In the genomic region with DNA sequence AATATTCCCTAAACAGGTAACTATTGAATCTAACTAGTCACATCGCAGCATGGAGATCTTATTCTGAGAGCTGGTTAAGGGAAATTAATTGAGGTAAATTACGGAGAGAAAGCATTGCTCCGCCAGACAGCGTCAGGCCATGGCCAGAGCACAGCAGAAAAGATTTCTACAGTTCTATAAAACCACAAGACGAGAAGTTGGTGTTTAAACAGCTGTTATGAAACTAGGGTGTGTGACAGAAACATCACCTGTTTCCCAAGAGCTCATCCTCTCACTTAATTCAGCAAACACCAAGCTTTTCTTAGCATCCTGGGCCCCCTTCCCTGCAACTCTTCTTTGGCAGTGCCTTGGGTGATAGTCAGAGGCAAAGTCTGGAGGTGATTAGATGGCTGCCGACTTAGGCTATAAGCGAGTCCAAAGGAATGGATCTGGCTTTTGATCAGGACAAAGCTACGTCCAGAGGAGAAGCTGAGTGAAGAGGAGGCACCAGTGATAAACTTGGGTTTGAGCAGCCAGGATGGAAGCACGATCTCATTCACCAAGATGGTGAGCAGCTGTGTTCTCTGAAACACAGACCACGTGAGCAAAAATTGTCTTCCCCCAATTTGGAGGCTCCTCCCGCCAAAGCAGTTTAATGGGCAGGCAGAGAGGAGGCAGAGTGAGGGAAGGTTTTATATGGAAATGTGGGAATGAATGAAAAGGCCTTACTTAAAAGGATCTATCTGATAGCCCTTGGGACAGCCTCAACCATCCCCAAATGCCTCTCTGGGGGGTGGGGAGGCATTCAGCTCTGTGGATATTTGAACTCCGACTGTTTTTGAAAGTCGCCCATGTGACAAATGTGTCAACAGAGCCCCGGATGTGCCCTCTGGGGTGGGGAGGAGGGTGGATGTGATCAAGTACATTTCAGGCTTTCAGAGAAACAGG, we compare ENCODE assay signal across 8 cellular contexts.
A peak's percentile ranks its signal among the peaks of the same experiment; 100 is the strongest.
DNase-seq lines count a peak whose midpoint lies in the region; ATAC-seq, FAIRE-seq and TF ChIP-seq lines count a peak whose summit lies in the region.

No MANE protein-coding gene starts in this region.

- FAIRE-seq in RCC 7860 (lab: Jason Lieb, UNC) = no peak

- peak overlapping the region in 1 of 2 donors; percentile 49 for H3K27ac ChIP-seq in coronary artery

- no peak overlapping the region for H3K4me3 ChIP-seq in coronary artery

- TF ChIP-seq CTCF in coronary artery (IDR thresholded peaks at IDR 0.05) = no peak

- DNase-seq in activated gamma-delta T cell treated with Interleukin-2 at 50 U/mL for 16 hours (peak; percentile 81), activated gamma-delta T cell (lab: John Stamatoyannopoulos, UW) (no peak), epidermal melanocyte (ENCODE audit: insufficient read length, low spot score) (peak; percentile 37), RCC 7860 (ENCODE audit: low spot score) (no peak), coronary artery (ENCODE audit: low spot score) (no peak)
- peak; percentile 74 for DNase-seq in stimulated activated CD4-positive, alpha-beta T cell treated with anti-CD3 and anti-CD28 coated beads, Interleukin-15, amount 100 ng/mL, for 24 hours

- peak; percentile 32 for ATAC-seq in HG03439 (IDR thresholded peaks at IDR 0.05; ENCODE audit: unreplicated experiment)
- peak; percentile 23 to 41 for ATAC-seq in activated CD4-positive, CD25-positive, alpha-beta regulatory T cell treated with anti-CD3 and anti-CD28 coated beads, Interleukin-2, amount 50 U/mL, for 24 hours

Comparison
In these comparisons a context has a peak if more than half of its experiments do, and no peak if none do; other contexts are left out.
1. DNase-seq: peak in activated gamma-delta T cell treated with Interleukin-2 at 50 U/mL for 16 hours (single experiment), epidermal melanocyte (single experiment) and stimulated activated CD4-positive, alpha-beta T cell treated with anti-CD3 and anti-CD28 coated beads, Interleukin-15, amount 100 ng/mL, for 24 hours (single experiment); none in activated gamma-delta T cell (single experiment), RCC 7860 (single experiment) and coronary artery (single experiment).